Comparison of ENCODE assay signal across 24 cellular contexts in genomic region chr7:22702516-22702915, GRCh38. TPM values are rescaled to one million over a fixed set of nuclear protein-coding genes. Genes with fewer than 3 reads are reported as not detected.
DNase-seq lines count a peak whose midpoint lies in the region; ATAC-seq and TF ChIP-seq lines count a peak whose summit lies in the region.
"Had no signal": no experiment of that assay in that cellular context is flagged by ENCODE, and none has a peak within 500 bp of the region (broad histone marks: within the 10 kb centered on the region; RNA-seq: fewer than 3 reads in every experiment).

No MANE protein-coding gene starts in this region.

- H2AK5ac ChIP-seq in H9 (ENCODE audit: insufficient read length, low read length), result no peak overlapping the region

- H4K20me1 ChIP-seq in H9 (ENCODE audit: control insufficient read depth, insufficient read depth, insufficient read length), result no peaks in the 10 kb centered on the region
- H4K20me1 ChIP-seq in fibroblast of lung (ENCODE audit: control insufficient read depth, extremely low read depth, insufficient read depth, low read length), result no peaks in the 10 kb centered on the region

- H3K4me1 ChIP-seq in H9 (ENCODE audit: insufficient read depth, low read length), result 0 out of 2 replicates have a peak, but pooled peaks cover 3% of the 10 kb centered on the region
- H3K4me1 ChIP-seq in fibroblast of lung (ENCODE audit: control insufficient read depth, extremely low read depth, insufficient read depth, low read length), result no peaks in the 10 kb centered on the region
- H3K4me1 ChIP-seq: body of pancreas had no signal

- H3K18ac ChIP-seq in H9 (ENCODE audit: insufficient read length, low read depth, low read length), result no peak overlapping the region

- H3K9ac ChIP-seq in H9 (ENCODE audit: extremely low read depth, insufficient read length, low read length), result no peak overlapping the region
- no peak overlapping the region for H3K9ac ChIP-seq in fibroblast of lung (ENCODE audit: insufficient read depth, low read length)
- H3K9ac ChIP-seq: SK-N-SH had no signal

- no peaks in the 10 kb centered on the region for H3K79me1 ChIP-seq in H9 (ENCODE audit: insufficient read depth, low read depth, low read length, poor library complexity, severe bottlenecking)

- no peak overlapping the region for H3K14ac ChIP-seq in H9 (ENCODE audit: insufficient read depth, low read length)

- H3K27me3 Mint-ChIP-seq in H9 (ENCODE audit: low read depth), result no peaks in the 10 kb centered on the region
- H3K27me3 Mint-ChIP-seq in WTC11 (ENCODE audit: low read depth), result no peaks in the 10 kb centered on the region
- H3K27me3 Mint-ChIP-seq: activated naive CD8-positive, alpha-beta T cell treated with anti-CD3 and anti-CD28 coated beads, Interleukin-2, amount 10 ng/mL, durations not matched to agents 7 days and 5 days; stimulated activated naive B cell treated with anti-CD40 and anti-IgM and Interleukin-4, amounts not matched to agents 10 μg/mL and 1 μg/mL and 100 μg/mL, for 72 hours had no signal

- peak overlapping the region in 1 of 3 experiments; percentile 93; a peak in 3 of 7 replicates for H3K27ac Mint-ChIP-seq in H9
- H3K27ac Mint-ChIP-seq in WTC11, result no peak overlapping the region; the same call in 1 of the 2 replicates
- H3K27ac Mint-ChIP-seq: activated CD8-positive, alpha-beta memory T cell treated with anti-CD3 and anti-CD28 coated beads, Interleukin-2, amount 10 ng/mL, durations not matched to agents 7 days and 5 days; nephron; stimulated activated naive B cell treated with anti-CD40 and anti-IgM and Interleukin-4, amounts not matched to agents 10 μg/mL and 1 μg/mL and 100 μg/mL, for 72 hours; T-helper 1 cell treated with Interleukin-12 subunit alpha and Interleukin-12 subunit beta and Interleukin-4 antibody, amounts not matched to agents 30 μg/mL and 1 μg/mL, for 36 hours had no signal

- ATAC-seq in WTC11, result no peak
- ATAC-seq: activated CD8-positive, alpha-beta memory T cell treated with anti-CD3 and anti-CD28 coated beads, Interleukin-2, amount 10 ng/mL, durations not matched to agents 7 days and 5 days; activated T-cell treated with anti-CD3 and anti-CD28 coated beads, Interleukin-2, amount 50 U/mL, for 4 hours; body of pancreas; left cardiac atrium; stimulated activated naive B cell treated with anti-CD40 and anti-IgM and Interleukin-4, amounts not matched to agents 10 μg/mL and 1 μg/mL and 100 μg/mL, for 72 hours had no signal

- H2BK12ac ChIP-seq in H9 (ENCODE audit: insufficient read length, low read depth, low read length), result no peak overlapping the region

- H3K36me3 ChIP-seq in fibroblast of lung (ENCODE audit: control insufficient read depth, insufficient read depth, low read length), result no peaks in the 10 kb centered on the region
- H3K36me3 ChIP-seq: upper lobe of left lung had no signal

- no peaks in the 10 kb centered on the region for H3K9me3 ChIP-seq in H9 (ENCODE audit: control insufficient read depth, low read depth, low read length)
- no peaks in the 10 kb centered on the region for H3K9me3 ChIP-seq in fibroblast of lung (ENCODE audit: control insufficient read depth, insufficient read depth, low read depth, low read length)
- H3K9me3 ChIP-seq: body of pancreas, SK-N-SH, upper lobe of left lung had no signal

- H3K27ac ChIP-seq in H9 (ENCODE audit: insufficient read length, low read depth, low read length) (peak overlapping the region; percentile 81), fibroblast of lung (ENCODE audit: insufficient read depth, low read length) (no peak overlapping the region)
- H3K27ac ChIP-seq: body of pancreas, hepatocyte, upper lobe of left lung had no signal

- H2BK15ac ChIP-seq in H9 (ENCODE audit: low read depth, low read length), result no peak overlapping the region

- CTCF ChIA-PET in WTC11 (lab: Charles Lee), result no interaction called here

- H3K4me3 ChIP-seq in fibroblast of lung (replicated peaks in 1 of 4; ENCODE audit: control extremely low read depth in 1 of 4, insufficient read depth in 1 of 4, low read depth in 3 of 4, low read length in 4 of 4), result no peak overlapping the region
- H3K4me3 ChIP-seq: body of pancreas, hepatocyte, upper lobe of left lung had no signal

- H3K79me2 ChIP-seq in H9 (ENCODE audit: insufficient read depth, low read length) (no peaks in the 10 kb centered on the region), fibroblast of lung (ENCODE audit: control insufficient read depth, insufficient read depth, low read length) (no peaks in the 10 kb centered on the region)
- H3K79me2 ChIP-seq: hepatocyte had no signal

- H4K8ac ChIP-seq in H9 (replicated peaks; ENCODE audit: insufficient read length, low read depth, low read length), result no peak overlapping the region

- peaks cover 0 to 4% (median 0%) of the 10 kb centered on the region in 3 experiments; a peak in 2 of 7 replicates for H3K36me3 Mint-ChIP-seq in H9 (ENCODE audit: insufficient read depth in 1 of 3, low read depth in 3 of 3)
- peaks cover 4% of the 10 kb centered on the region; the same call in 1 of the 2 replicates for H3K36me3 Mint-ChIP-seq in WTC11
- H3K36me3 Mint-ChIP-seq: CD14-positive monocyte had no signal

- H4K91ac ChIP-seq in H9 (ENCODE audit: insufficient read length, low read depth, low read length), result no peak overlapping the region

- peak overlapping the region; percentile 7 for H2BK20ac ChIP-seq in H9 (ENCODE audit: low read depth, low read length, poor library complexity, severe bottlenecking)

- no peak overlapping the region for H3K4me2 ChIP-seq in H9 (ENCODE audit: insufficient read depth, insufficient read length, low read length)
- H3K4me2 ChIP-seq in fibroblast of lung (ENCODE audit: extremely low read depth, insufficient read depth, low read length), result no peak overlapping the region
- H3K4me2 ChIP-seq: hepatocyte, SK-N-SH had no signal

- H3K4ac ChIP-seq in H9 (ENCODE audit: low read depth, low read length), result no peak overlapping the region

- no peak overlapping the region for H3T11ph ChIP-seq in H9 (ENCODE audit: low read length)

- POLR2A ChIA-PET in WTC11 (lab: Charles Lee), result no interaction called here

- H2BK5ac ChIP-seq in H9 (ENCODE audit: insufficient read length, low read length), result no peak overlapping the region

- DNase-seq in H9 (no peak), WTC11 (ENCODE audit: low spot score) (no peak), fibroblast of lung (ENCODE audit: low read depth in 2 of 2) (peak; percentile 37 to 44), MV-4-11 (lab: John Stamatoyannopoulos, UW) (no peak), iPS-NIHi11 (ENCODE audit: low spot score) (no peak)
- no peak for DNase-seq in stimulated activated CD4-positive, alpha-beta T cell treated with anti-CD3 and anti-CD28 coated beads, Interleukin-2, amount 100 ng/mL, for 48 hours
- no peak for DNase-seq in activated CD4-positive, CD25-positive, alpha-beta regulatory T cell treated with anti-CD3 and anti-CD28 coated beads, Interleukin-2, amount 50 U/mL, for 72 hours
- DNase-seq: activated CD4-positive, alpha-beta T cell treated with anti-CD3 and anti-CD28 coated beads, Interleukin-2, amount 50 U/mL, for 4 hours; activated CD8-positive, alpha-beta memory T cell treated with anti-CD3 and anti-CD28 coated beads, Interleukin-2, amount 10 ng/mL, durations not matched to agents 7 days and 5 days; activated gamma-delta T cell treated with Interleukin-2 at 50 U/mL for 16 hours; activated naive CD8-positive, alpha-beta T cell treated with anti-CD3 and anti-CD28 coated beads, Interleukin-2, amount 10 ng/mL, durations not matched to agents 7 days and 5 days; activated T-cell treated with anti-CD3 and anti-CD28 coated beads, Interleukin-2, amount 50 U/mL, for 4 hours; body of pancreas; left cardiac atrium; NCI-H1048; NCI-H524 treated with DMSO at 0.1 percent for 48 hours; SK-N-SH; stimulated activated naive B cell treated with anti-CD40 and anti-IgM and Interleukin-4, amounts not matched to agents 10 μg/mL and 1 μg/mL and 100 μg/mL, for 72 hours; upper lobe of left lung had no signal

- H3K4me1 Mint-ChIP-seq in H9 (peaks cover 0 to 29% of the 10 kb centered on the region in 2 experiments), WTC11 (peaks cover 15% of the 10 kb centered on the region)
- H3K4me1 Mint-ChIP-seq: nephron had no signal

- no peaks in the 10 kb centered on the region; a peak in 1 of 5 replicates for H3K9me3 Mint-ChIP-seq in H9
- H3K9me3 Mint-ChIP-seq in WTC11, result no peaks in the 10 kb centered on the region
- H3K9me3 Mint-ChIP-seq: activated naive CD8-positive, alpha-beta T cell treated with anti-CD3 and anti-CD28 coated beads, Interleukin-2, amount 10 ng/mL, durations not matched to agents 7 days and 5 days; activated T-cell treated with anti-CD3 and anti-CD28 coated beads, Interleukin-2, amount 50 U/mL, for 4 hours; CD14-positive monocyte; central memory CD8-positive, alpha-beta T cell; nephron had no signal

- H3K23me2 ChIP-seq in H9 (ENCODE audit: insufficient read length, low read depth, low read length, poor library complexity, severe bottlenecking), result no peaks in the 10 kb centered on the region

- no peak overlapping the region for H3K4me3 Mint-ChIP-seq in H9
- no peak overlapping the region for H3K4me3 Mint-ChIP-seq in WTC11
- H3K4me3 Mint-ChIP-seq: activated CD8-positive, alpha-beta memory T cell treated with anti-CD3 and anti-CD28 coated beads, Interleukin-2, amount 10 ng/mL, durations not matched to agents 7 days and 5 days; activated naive CD8-positive, alpha-beta T cell treated with anti-CD3 and anti-CD28 coated beads, Interleukin-2, amount 10 ng/mL, durations not matched to agents 7 days and 5 days; activated T-cell treated with anti-CD3 and anti-CD28 coated beads, Interleukin-2, amount 50 U/mL, for 4 hours; CD14-positive monocyte; central memory CD8-positive, alpha-beta T cell; nephron; stimulated activated naive B cell treated with anti-CD40 and anti-IgM and Interleukin-4, amounts not matched to agents 10 μg/mL and 1 μg/mL and 100 μg/mL, for 72 hours; T-helper 1 cell treated with Interleukin-12 subunit alpha and Interleukin-12 subunit beta and Interleukin-4 antibody, amounts not matched to agents 30 μg/mL and 1 μg/mL, for 36 hours had no signal

- no peak overlapping the region for H4K5ac ChIP-seq in H9 (ENCODE audit: insufficient read length, low read depth, low read length)

- TF ChIP-seq CTCF in H9 (conservative IDR thresholded peaks at IDR 0.05) (no peak), WTC11 (IDR thresholded peaks at IDR 0.05) (no peak), fibroblast of lung (conservative IDR thresholded peaks at IDR 0.05 in 1 of 2, IDR thresholded peaks at IDR 0.05 in 1 of 2; ENCODE audit: low read depth in 1 of 2, low read length in 2 of 2) (no peak)

- H2AFZ ChIP-seq in H9 (ENCODE audit: low read length) (no peak overlapping the region), fibroblast of lung (ENCODE audit: low read length) (no peak overlapping the region)
- H2AFZ ChIP-seq: hepatocyte had no signal

- H3K27me3 ChIP-seq in H9 (ENCODE audit: insufficient read depth, low read length), result no peaks in the 10 kb centered on the region
- no peaks in the 10 kb centered on the region for H3K27me3 ChIP-seq in fibroblast of lung (ENCODE audit: control insufficient read depth, insufficient read depth, low read length)
- H3K27me3 ChIP-seq: body of pancreas, hepatocyte, upper lobe of left lung had no signal

- H3K23ac ChIP-seq in H9 (ENCODE audit: insufficient read length, low read depth, low read length), result no peak overlapping the region

- no CpG with 5 or more reads among the region's 4 CpGs for WGBS in H9 (ENCODE audit: extremely low coverage, insufficient read length, low lambda C conversion rate)

- H3K56ac ChIP-seq in H9 (ENCODE audit: insufficient read length, low read depth, low read length), result no peak overlapping the region

- H2BK120ac ChIP-seq in H9 (ENCODE audit: low read depth, low read length, poor library complexity, severe bottlenecking), result no peak overlapping the region

RNA-seq across cellular contexts. Expression of gene IL6, which starts 24.5 kb away (rescaled TPM):
- 0.44 and 0.85 TPM in 2 replicates for total RNA-seq in H9 (2021)
- 0.27 to 0.71 TPM (median 0.52 TPM) in 3 replicates for total RNA-seq in WTC11 (2021)
- 22.1 and 33.7 TPM in 2 replicates for total RNA-seq in fibroblast of lung
- 20.2 and 32.1 TPM in 2 replicates for polyA plus RNA-seq in fibroblast of lung
- 14.4 and 28.1 TPM in 2 replicates for polyA plus RNA-seq in fibroblast of lung (2012)
- 17.2 and 22.0 TPM in 2 replicates for polyA minus RNA-seq in fibroblast of lung (ENCODE audit: low replicate concordance)

Comparison
In these comparisons a context has a peak if more than half of its experiments do, and no peak if none do; other contexts are left out.
1. DNase-seq: peak in fibroblast of lung (2 of 2); none in H9 (single experiment), WTC11 (single experiment), stimulated activated CD4-positive, alpha-beta T cell treated with anti-CD3 and anti-CD28 coated beads, Interleukin-2, amount 100 ng/mL, for 48 hours (0 of 2), MV-4-11 (single experiment), activated CD4-positive, CD25-positive, alpha-beta regulatory T cell treated with anti-CD3 and anti-CD28 coated beads, Interleukin-2, amount 50 U/mL, for 72 hours (single experiment) and iPS-NIHi11 (single experiment).
2. RNA of gene IL6, which starts 24.5 kb away (total RNA-seq): 22.1 to 33.7 TPM in fibroblast of lung; 0.44 to 0.85 TPM in H9 and 0.27 to 0.71 TPM in WTC11; every median in the first group is over 10 times any median in the second.